Comparison of ENCODE assay signal across 2 cellular contexts in the genomic region with DNA sequence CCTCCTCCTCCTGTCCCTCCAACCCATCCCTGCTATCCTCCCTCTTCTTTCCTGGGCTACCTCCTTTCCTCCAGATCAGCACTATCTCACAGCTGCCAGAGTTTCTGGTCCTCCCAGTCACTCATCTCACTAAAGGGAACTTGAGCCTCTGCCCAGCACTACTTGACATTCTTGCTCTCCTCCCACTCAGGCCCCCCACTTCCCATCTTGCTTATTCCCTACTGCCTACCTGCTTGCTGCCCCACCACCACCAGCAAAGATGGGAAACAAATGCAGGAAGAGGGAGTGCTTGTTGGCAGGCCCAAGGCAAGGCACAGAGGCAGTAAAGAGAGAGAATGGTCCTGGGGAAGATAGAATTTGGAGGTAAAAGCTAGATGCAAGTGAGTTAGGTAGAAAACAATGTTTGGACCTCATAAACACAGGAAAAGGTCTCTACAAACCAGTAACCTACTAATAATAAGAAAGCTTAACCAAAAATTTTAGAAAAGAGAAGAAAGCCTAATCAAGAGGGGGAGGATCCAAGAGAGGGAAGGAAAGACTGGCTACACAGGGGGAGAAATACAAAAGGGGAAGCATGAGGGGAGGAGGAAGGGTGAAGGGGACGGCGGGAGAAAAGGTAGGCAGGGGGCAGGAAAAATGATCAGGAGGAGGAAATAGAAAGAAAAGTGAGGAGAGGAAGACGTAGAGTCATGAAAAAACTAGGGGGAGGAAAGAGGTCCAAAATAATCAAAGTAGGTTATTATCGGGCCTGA.
TF ChIP-seq lines count a peak whose summit lies in the region.

No MANE protein-coding gene starts in this region.

TF ChIP-seq in GM12878, 131 proteins besides CTCF, POLR2A, EP300 and RAD21 (continued from another document):
- TF ChIP-seq PAX8 (IDR thresholded peaks at IDR 0.05) (no peak), IKZF1 (conservative IDR thresholded peaks at IDR 0.05) (peak; percentile 30; the same call in 1 of the 2 replicates), NR2C2 (IDR thresholded peaks at IDR 0.05; ENCODE audit: borderline replicate concordance, control insufficient read depth, insufficient read length, low read depth) (no peak), BRCA1 (IDR thresholded peaks at IDR 0.05; ENCODE audit: low read depth, low read length) (no peak), KAT2A (conservative IDR thresholded peaks at IDR 0.05; ENCODE audit: control insufficient read depth, low read depth, low read length) (no peak), SREBF1 (IDR thresholded peaks at IDR 0.05; ENCODE audit: low read length) (no peak), FOXM1 (IDR thresholded peaks at IDR 0.05; ENCODE audit: low read depth, low read length) (no peak), HDAC2 (IDR thresholded peaks at IDR 0.05) (no peak)
- TF ChIP-seq, protein P1, sequence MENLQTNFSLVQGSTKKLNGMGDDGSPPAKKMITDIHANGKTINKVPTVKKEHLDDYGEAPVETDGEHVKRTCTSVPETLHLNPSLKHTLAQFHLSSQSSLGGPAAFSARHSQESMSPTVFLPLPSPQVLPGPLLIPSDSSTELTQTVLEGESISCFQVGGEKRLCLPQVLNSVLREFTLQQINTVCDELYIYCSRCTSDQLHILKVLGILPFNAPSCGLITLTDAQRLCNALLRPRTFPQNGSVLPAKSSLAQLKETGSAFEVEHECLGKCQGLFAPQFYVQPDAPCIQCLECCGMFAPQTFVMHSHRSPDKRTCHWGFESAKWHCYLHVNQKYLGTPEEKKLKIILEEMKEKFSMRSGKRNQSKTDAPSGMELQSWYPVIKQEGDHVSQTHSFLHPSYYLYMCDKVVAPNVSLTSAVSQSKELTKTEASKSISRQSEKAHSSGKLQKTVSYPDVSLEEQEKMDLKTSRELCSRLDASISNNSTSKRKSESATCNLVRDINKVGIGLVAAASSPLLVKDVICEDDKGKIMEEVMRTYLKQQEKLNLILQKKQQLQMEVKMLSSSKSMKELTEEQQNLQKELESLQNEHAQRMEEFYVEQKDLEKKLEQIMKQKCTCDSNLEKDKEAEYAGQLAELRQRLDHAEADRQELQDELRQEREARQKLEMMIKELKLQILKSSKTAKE (IDR thresholded peaks at IDR 0.05; ENCODE audit: low read depth, poor library complexity, severe bottlenecking) = no peak
- TF ChIP-seq, protein P2, sequence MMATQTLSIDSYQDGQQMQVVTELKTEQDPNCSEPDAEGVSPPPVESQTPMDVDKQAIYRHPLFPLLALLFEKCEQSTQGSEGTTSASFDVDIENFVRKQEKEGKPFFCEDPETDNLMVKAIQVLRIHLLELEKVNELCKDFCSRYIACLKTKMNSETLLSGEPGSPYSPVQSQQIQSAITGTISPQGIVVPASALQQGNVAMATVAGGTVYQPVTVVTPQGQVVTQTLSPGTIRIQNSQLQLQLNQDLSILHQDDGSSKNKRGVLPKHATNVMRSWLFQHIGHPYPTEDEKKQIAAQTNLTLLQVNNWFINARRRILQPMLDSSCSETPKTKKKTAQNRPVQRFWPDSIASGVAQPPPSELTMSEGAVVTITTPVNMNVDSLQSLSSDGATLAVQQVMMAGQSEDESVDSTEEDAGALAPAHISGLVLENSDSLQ (IDR thresholded peaks at IDR 0.05) = peak; percentile 44; the same call in 1 of the 2 replicates

TF ChIP-seq in neural cell, 6 proteins besides CTCF, POLR2A, EP300 and RAD21 (continued from another document):
- TF ChIP-seq POLR2AphosphoS5 (IDR thresholded peaks at IDR 0.05) (no peak), EZH2 (IDR thresholded peaks at IDR 0.05; ENCODE audit: borderline replicate concordance, insufficient read depth, low read length, poor library complexity, severe bottlenecking) (no peak), SMC3 (conservative IDR thresholded peaks at IDR 0.05; ENCODE audit: poor library complexity) (no peak), MXI1 (conservative IDR thresholded peaks at IDR 0.05; ENCODE audit: poor library complexity, severe bottlenecking) (no peak)
- TF ChIP-seq, protein P3, sequence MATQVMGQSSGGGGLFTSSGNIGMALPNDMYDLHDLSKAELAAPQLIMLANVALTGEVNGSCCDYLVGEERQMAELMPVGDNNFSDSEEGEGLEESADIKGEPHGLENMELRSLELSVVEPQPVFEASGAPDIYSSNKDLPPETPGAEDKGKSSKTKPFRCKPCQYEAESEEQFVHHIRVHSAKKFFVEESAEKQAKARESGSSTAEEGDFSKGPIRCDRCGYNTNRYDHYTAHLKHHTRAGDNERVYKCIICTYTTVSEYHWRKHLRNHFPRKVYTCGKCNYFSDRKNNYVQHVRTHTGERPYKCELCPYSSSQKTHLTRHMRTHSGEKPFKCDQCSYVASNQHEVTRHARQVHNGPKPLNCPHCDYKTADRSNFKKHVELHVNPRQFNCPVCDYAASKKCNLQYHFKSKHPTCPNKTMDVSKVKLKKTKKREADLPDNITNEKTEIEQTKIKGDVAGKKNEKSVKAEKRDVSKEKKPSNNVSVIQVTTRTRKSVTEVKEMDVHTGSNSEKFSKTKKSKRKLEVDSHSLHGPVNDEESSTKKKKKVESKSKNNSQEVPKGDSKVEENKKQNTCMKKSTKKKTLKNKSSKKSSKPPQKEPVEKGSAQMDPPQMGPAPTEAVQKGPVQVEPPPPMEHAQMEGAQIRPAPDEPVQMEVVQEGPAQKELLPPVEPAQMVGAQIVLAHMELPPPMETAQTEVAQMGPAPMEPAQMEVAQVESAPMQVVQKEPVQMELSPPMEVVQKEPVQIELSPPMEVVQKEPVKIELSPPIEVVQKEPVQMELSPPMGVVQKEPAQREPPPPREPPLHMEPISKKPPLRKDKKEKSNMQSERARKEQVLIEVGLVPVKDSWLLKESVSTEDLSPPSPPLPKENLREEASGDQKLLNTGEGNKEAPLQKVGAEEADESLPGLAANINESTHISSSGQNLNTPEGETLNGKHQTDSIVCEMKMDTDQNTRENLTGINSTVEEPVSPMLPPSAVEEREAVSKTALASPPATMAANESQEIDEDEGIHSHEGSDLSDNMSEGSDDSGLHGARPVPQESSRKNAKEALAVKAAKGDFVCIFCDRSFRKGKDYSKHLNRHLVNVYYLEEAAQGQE (IDR thresholded peaks at IDR 0.05; ENCODE audit: borderline replicate concordance) = no peak
